Comparison of ENCODE assay signal across 22 cellular contexts in the genomic region with DNA sequence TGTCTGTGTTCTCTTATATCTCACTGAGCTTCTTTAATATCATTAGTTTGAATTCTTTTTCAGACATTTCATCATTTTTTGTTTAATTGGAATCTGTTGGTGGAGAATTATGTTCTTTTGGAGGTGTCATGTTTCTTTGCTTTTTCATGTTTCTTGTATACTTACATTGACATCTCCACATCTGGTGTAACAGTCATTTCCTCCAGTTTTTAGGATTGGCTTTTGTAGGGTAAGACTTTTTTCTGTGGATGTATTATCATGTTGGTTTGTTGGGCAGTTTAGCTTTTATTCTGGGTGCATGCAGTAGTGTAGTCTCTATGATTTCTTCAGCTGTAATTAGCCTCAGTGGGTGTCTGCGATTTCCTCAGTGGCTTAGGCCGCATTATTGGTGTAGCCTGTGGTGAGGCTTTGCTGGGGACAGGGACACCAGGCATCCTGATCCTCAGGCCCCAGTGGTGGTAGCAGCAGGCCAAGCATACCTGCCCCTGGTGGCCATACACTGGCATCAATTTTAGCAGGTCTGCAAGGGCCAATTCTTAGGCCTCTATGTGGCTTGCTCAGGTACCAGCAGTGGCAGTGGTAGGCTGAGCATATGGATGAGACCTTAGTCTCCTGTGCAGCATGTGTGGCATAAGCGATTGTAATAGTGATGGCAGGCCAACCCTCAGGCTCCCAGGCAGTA.
DNase-seq lines count a peak whose midpoint lies in the region; ATAC-seq and TF ChIP-seq lines count a peak whose summit lies in the region.
"Had no signal": no experiment of that assay in that cellular context is flagged by ENCODE, and none has a peak within 500 bp of the region (broad histone marks: within the 10 kb centered on the region; RNA-seq: fewer than 3 reads in every experiment).

No MANE protein-coding gene starts in this region.

- 0% methylated on average over 1 of the region's 3 CpGs; no CpG with 5 or more reads in 1 of the 2 experiments for WGBS in IMR-90 (ENCODE audit: extremely low coverage in 2 of 2, insufficient read length in 1 of 2), 2 experiments

- H3K4ac ChIP-seq in IMR-90 (ENCODE audit: low read depth, low read length), result no peak overlapping the region

- H3K23ac ChIP-seq in IMR-90 (ENCODE audit: low read depth, low read length), result no peak overlapping the region

- no peaks in the 10 kb centered on the region for H3K9me2 ChIP-seq in DOHH2 (replicated peaks; ENCODE audit: control insufficient read depth, low read length)

- H3K27ac Mint-ChIP-seq in endothelial cell (ENCODE audit: unreplicated experiment), result no peak overlapping the region
- H3K27ac Mint-ChIP-seq: stimulated activated naive B cell treated with anti-CD40 and anti-IgM and Interleukin-4, amounts not matched to agents 10 μg/mL and 1 μg/mL and 100 μg/mL, for 72 hours; T-helper 1 cell treated with Interleukin-12 subunit alpha and Interleukin-12 subunit beta and Interleukin-4 antibody, amounts not matched to agents 30 μg/mL and 1 μg/mL, for 36 hours had no signal

- no TSS peak for BruUV-seq in IMR-90 (replicated peaks; lab: Mats Ljungman, UMichigan)

- TF ChIP-seq POLR2A in IMR-90 (IDR thresholded peaks at IDR 0.05; ENCODE audit: low read depth, low read length), result no peak

- dilution Hi-C loops in IMR-90 (cut with HindIII; ENCODE audit: low sequenced_read_pairs, unreplicated experiment), result no loop called here

- DNase-seq in IMR-90 (peak; percentile 51), endothelial cell (ENCODE audit: low spot score) (no peak), mucosa of descending colon (no peak), anterior cingulate cortex (lab: John Stamatoyannopoulos, UW) (no peak)
- DNase-seq: activated CD4-positive, alpha-beta T cell treated with anti-CD3 and anti-CD28 coated beads, Interleukin-2, amount 50 U/mL, for 4 hours; activated effector memory CD4-positive, alpha-beta T cell treated with anti-CD3 and anti-CD28 coated beads, Interleukin-2, amount 50 U/mL, for 16 hours; aorta; COR-L47; effector CD8-positive, alpha-beta T cell; heart left ventricle; KBM-7; NCI-H1694; NCI-H748 treated with DMSO at 0.1 percent for 48 hours; PC-9; stimulated activated CD4-positive, alpha-beta T cell treated with anti-CD3 and anti-CD28 coated beads, Interleukin-1b, Interleukin-23, amount 100 ng/mL, for 48 hours; stimulated activated naive B cell treated with anti-CD40 and anti-IgM and Interleukin-4, amounts not matched to agents 10 μg/mL and 1 μg/mL and 100 μg/mL, for 72 hours; WERI-Rb-1 had no signal

- H3K4me1 Mint-ChIP-seq in endothelial cell (ENCODE audit: unreplicated experiment), result peaks cover 4% of the 10 kb centered on the region

- CTCF ChIA-PET in IMR-90 (lab: Yijun Ruan, JAX), result no interaction called here

- no peak overlapping the region for H2BK15ac ChIP-seq in IMR-90 (ENCODE audit: low read depth, low read length)

- peaks cover 3 to 6% of the 10 kb centered on the region in 2 experiments; a peak in 2 of 4 replicates for H3K79me1 ChIP-seq in IMR-90 (ENCODE audit: low read depth in 1 of 2, low read length in 2 of 2)

- peaks cover 9% of the 10 kb centered on the region for H3K79me2 ChIP-seq in DOHH2 (ENCODE audit: control insufficient read depth, low read length)

- H2BK20ac ChIP-seq in IMR-90 (ENCODE audit: low read depth, low read length), result no peak overlapping the region

- no peak overlapping the region for H2AK5ac ChIP-seq in IMR-90 (ENCODE audit: low read depth, low read length)

- H2AFZ ChIP-seq in IMR-90 (replicated peaks; ENCODE audit: low read length, poor library complexity), result no peak overlapping the region
- H2AFZ ChIP-seq: PC-9 had no signal

- TF ChIP-seq RAD21 in IMR-90 (IDR thresholded peaks at IDR 0.05; ENCODE audit: low read length), result no peak

- H3K4me3 ChIP-seq in DOHH2 (ENCODE audit: low read length) (no peak overlapping the region), IMR-90 (ENCODE audit: insufficient read depth, low read depth, low read length) (no peak overlapping the region), mucosa of descending colon (no peak overlapping the region)
- H3K4me3 ChIP-seq: heart left ventricle, PC-9, thyroid gland had no signal

- no peak overlapping the region for H2AK9ac ChIP-seq in IMR-90 (replicated peaks; ENCODE audit: low read depth, low read length, poor library complexity)

- no peaks in the 10 kb centered on the region for H3K9me1 ChIP-seq in IMR-90 (ENCODE audit: insufficient read depth, low read length)

- H3K27me3 ChIP-seq in DOHH2 (ENCODE audit: control insufficient read depth, low read length) (no peaks in the 10 kb centered on the region), IMR-90 (ENCODE audit: control insufficient read depth, insufficient read depth, low read length) (no peaks in the 10 kb centered on the region)
- H3K27me3 ChIP-seq: heart left ventricle, thyroid gland had no signal

- no peak overlapping the region for H2BK5ac ChIP-seq in IMR-90 (ENCODE audit: low read depth, low read length, poor library complexity, severe bottlenecking)

- no peak overlapping the region for H4K8ac ChIP-seq in IMR-90 (ENCODE audit: low read depth in 2 of 2, low read length in 2 of 2)

- H3K56ac ChIP-seq in IMR-90 (ENCODE audit: extremely low read depth, insufficient read depth, low read length), result no peak overlapping the region

- in situ Hi-C loops in IMR-90 (cut with MboI; ENCODE audit: low sequenced_read_pairs), result no loop called here

- peak overlapping the region; percentile 52 for H3K4me3 Mint-ChIP-seq in endothelial cell (ENCODE audit: unreplicated experiment)
- H3K4me3 Mint-ChIP-seq: stimulated activated naive B cell treated with anti-CD40 and anti-IgM and Interleukin-4, amounts not matched to agents 10 μg/mL and 1 μg/mL and 100 μg/mL, for 72 hours; T-helper 1 cell treated with Interleukin-12 subunit alpha and Interleukin-12 subunit beta and Interleukin-4 antibody, amounts not matched to agents 30 μg/mL and 1 μg/mL, for 36 hours had no signal

- H4K20me1 ChIP-seq in DOHH2 (ENCODE audit: control insufficient read depth, insufficient read depth, low read depth, low read length) (no peaks in the 10 kb centered on the region), IMR-90 (ENCODE audit: insufficient read depth, low read length) (no peaks in the 10 kb centered on the region)

- H3K36me3 Mint-ChIP-seq in endothelial cell (ENCODE audit: low read depth, unreplicated experiment), result peaks cover 16% of the 10 kb centered on the region

- H3K36me3 ChIP-seq in DOHH2 (ENCODE audit: control insufficient read depth, low read length), result peaks cover 53% of the 10 kb centered on the region
- H3K36me3 ChIP-seq in IMR-90 (ENCODE audit: control insufficient read depth, insufficient read depth, low read length), result 0 out of 2 replicates have a peak, but pooled peaks cover 1% of the 10 kb centered on the region
- no peaks in the 10 kb centered on the region for H3K36me3 ChIP-seq in mucosa of descending colon (ENCODE audit: low read depth)
- H3K36me3 ChIP-seq: thyroid gland, WERI-Rb-1 had no signal

- intact Hi-C loops in IMR-90 (cut with micrococcal nuclease), result no loop called here
- intact Hi-C loops in mucosa of descending colon (cut with DNase I, micrococcal nuclease), result no loop called here

- no peak overlapping the region for H3K18ac ChIP-seq in IMR-90 (ENCODE audit: low read depth, low read length)

- H3K9ac ChIP-seq in IMR-90 (ENCODE audit: low read depth, low read length), result no peak overlapping the region

- no peak overlapping the region for H4K5ac ChIP-seq in IMR-90 (ENCODE audit: low read depth, low read length)

- H3K14ac ChIP-seq in IMR-90 (replicated peaks; ENCODE audit: low read depth, low read length), result no peak overlapping the region

- POLR2A ChIA-PET in IMR-90 (lab: Charles Lee; ENCODE audit: unreplicated experiment), result no interaction called here

- peaks cover 6% of the 10 kb centered on the region for H3K27me3 Mint-ChIP-seq in endothelial cell (ENCODE audit: unreplicated experiment)
- H3K27me3 Mint-ChIP-seq: stimulated activated naive B cell treated with anti-CD40 and anti-IgM and Interleukin-4, amounts not matched to agents 10 μg/mL and 1 μg/mL and 100 μg/mL, for 72 hours had no signal

- TF ChIP-seq CTCF in DOHH2 (IDR thresholded peaks at IDR 0.05; ENCODE audit: low read depth, low read length, poor library complexity, severe bottlenecking) (peak; percentile 13), IMR-90 (conservative IDR thresholded peaks at IDR 0.05; ENCODE audit: low read depth, low read length) (no peak), endothelial cell (IDR thresholded peaks at IDR 0.05; ENCODE audit: unreplicated experiment) (no peak), mucosa of descending colon (IDR thresholded peaks at IDR 0.05) (no peak)

- H4K91ac ChIP-seq in IMR-90 (ENCODE audit: insufficient read depth, low read depth, low read length), result no peak overlapping the region

- H2BK120ac ChIP-seq in IMR-90 (ENCODE audit: low read depth, low read length), result no peak overlapping the region

- H3K9me3 ChIP-seq in DOHH2 (ENCODE audit: control insufficient read depth, insufficient read depth, low read length), result peaks cover 7% of the 10 kb centered on the region; the same call in 1 of the 2 replicates
- peaks cover 5% of the 10 kb centered on the region; the same call in 1 of the 2 replicates for H3K9me3 ChIP-seq in IMR-90 (ENCODE audit: control insufficient read depth, insufficient read depth, low read length)
- no peaks in the 10 kb centered on the region for H3K9me3 ChIP-seq in mucosa of descending colon
- H3K9me3 ChIP-seq: thyroid gland had no signal

- no peaks in the 10 kb centered on the region for H3K9me3 Mint-ChIP-seq in endothelial cell (ENCODE audit: unreplicated experiment)

- peak; percentile 24; the same call in 1 of the 2 replicates for ATAC-seq in IMR-90 (ENCODE audit: low read depth)
- ATAC-seq in mucosa of descending colon, result peak; percentile 24
- ATAC-seq in HG03469 (IDR thresholded peaks at IDR 0.05; ENCODE audit: unreplicated experiment), result no peak
- no peak for ATAC-seq in HG03196 (IDR thresholded peaks at IDR 0.05; ENCODE audit: unreplicated experiment)
- ATAC-seq: stimulated activated naive B cell treated with anti-CD40 and anti-IgM and Interleukin-4, amounts not matched to agents 10 μg/mL and 1 μg/mL and 100 μg/mL, for 72 hours had no signal

- H3K4me2 ChIP-seq in DOHH2 (ENCODE audit: low read length) (no peak overlapping the region), IMR-90 (ENCODE audit: low read depth, low read length) (no peak overlapping the region)
- H3K4me2 ChIP-seq: PC-9 had no signal

- H3K27ac ChIP-seq in DOHH2 (ENCODE audit: low read depth, low read length) (no peak overlapping the region), IMR-90 (ENCODE audit: insufficient read depth, low read length) (no peak overlapping the region)
- H3K27ac ChIP-seq: heart left ventricle, PC-9, thyroid gland, WERI-Rb-1 had no signal

- H3K4me1 ChIP-seq in DOHH2 (ENCODE audit: control insufficient read depth, low read length), result no peaks in the 10 kb centered on the region
- H3K4me1 ChIP-seq in IMR-90 (ENCODE audit: control insufficient read depth, insufficient read depth, low read length), result no peaks in the 10 kb centered on the region
- H3K4me1 ChIP-seq in mucosa of descending colon (ENCODE audit: low read depth), result no peaks in the 10 kb centered on the region
- H3K4me1 ChIP-seq: heart left ventricle had no signal

- no peaks in the 10 kb centered on the region for H3F3A ChIP-seq in DOHH2 (ENCODE audit: control insufficient read depth, insufficient read depth)

TF ChIP-seq in IMR-90, 13 proteins besides CTCF, POLR2A, EP300 and RAD21 (continues in another document):
- TF ChIP-seq RFX5 (IDR thresholded peaks at IDR 0.05; ENCODE audit: low read depth, low read length) (no peak), BHLHE40 (IDR thresholded peaks at IDR 0.05; ENCODE audit: low read depth, low read length) (no peak)

Comparison
In these comparisons a context has a peak if more than half of its experiments do, and no peak if none do; other contexts are left out.
1. ATAC-seq: peak in IMR-90 (single experiment) and mucosa of descending colon (single experiment); none in HG03469 (single experiment) and HG03196 (single experiment).